8 cellular contexts compared by ENCODE assay signal in the genomic region with DNA sequence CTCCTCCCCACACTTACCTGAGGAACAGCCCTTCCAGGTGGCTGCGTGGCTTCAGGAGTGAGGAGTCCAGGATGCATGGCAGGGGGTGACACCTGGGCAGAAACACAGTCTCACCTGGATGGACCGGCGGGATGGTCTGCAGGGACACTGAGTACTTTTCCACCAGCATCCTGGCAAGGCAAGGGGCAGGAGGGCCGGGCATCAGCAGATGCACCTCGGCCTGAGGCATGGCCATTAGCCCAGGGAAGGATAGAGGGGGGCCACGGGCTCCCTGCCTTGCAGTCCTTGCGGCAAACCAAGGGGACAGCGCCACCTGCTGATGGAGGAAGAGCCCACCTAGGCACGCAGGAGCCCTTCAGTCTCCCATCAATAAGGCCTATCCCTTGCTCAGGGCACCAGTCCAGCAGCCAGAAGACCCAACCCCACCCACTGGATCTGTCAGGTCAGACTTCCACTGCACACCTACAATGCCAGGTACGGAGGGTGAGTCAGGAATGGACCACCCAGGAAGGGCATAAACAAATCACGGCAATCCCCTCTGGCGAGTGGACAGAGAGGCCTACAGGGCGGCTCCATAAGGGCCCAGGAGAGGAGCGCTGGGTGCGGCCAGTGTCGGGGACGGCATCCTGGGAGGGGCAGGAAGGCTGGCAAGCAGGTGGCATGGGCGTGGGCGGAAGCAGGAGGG. TPM values are rescaled to one million over a fixed set of nuclear protein-coding genes. Genes with fewer than 3 reads are reported as not detected.
DNase-seq lines count a peak whose midpoint lies in the region; ATAC-seq, FAIRE-seq and TF ChIP-seq lines count a peak whose summit lies in the region.

No MANE protein-coding gene starts in this region.

- no peak overlapping the region for H3K4me3 Mint-ChIP-seq in mesothelial cell of epicardium

- 0 out of 3 replicates have a peak overlapping the region, but pooled peaks have one; percentile 5 for H3K4me2 ChIP-seq in A549

- 0 out of 6 replicates have a peak overlapping the region, but pooled peaks of 1 of the 2 experiments have one; percentile 4 for H3K27ac ChIP-seq in A549
- H3K27ac ChIP-seq in effector memory CD4-positive, alpha-beta T cell (ENCODE audit: insufficient read depth, low read length, poor library complexity, severe bottlenecking), result peak overlapping the region; percentile 8

- no peak for TF ChIP-seq EP300 in A549 (IDR thresholded peaks at IDR 0.05)

- H3K27ac Mint-ChIP-seq in mesothelial cell of epicardium, result no peak overlapping the region

- DNase-seq in A549 (ENCODE audit: low read depth in 1 of 2, low spot score in 1 of 2) (peak; percentile 80 to 82), HTR-8/SVneo (ENCODE audit: insufficient read length, low spot score) (peak; percentile 98), NOMO-1 (lab: John Stamatoyannopoulos, UW; ENCODE audit: unreplicated experiment in 2 of 2) (peak; percentile 53 to 75), mesothelial cell of epicardium (ENCODE audit: low spot score in 2 of 2, unreplicated experiment in 2 of 2) (peak; percentile 85 to 93)
- DNase-seq in activated CD8-positive, alpha-beta memory T cell treated with anti-CD3 and anti-CD28 coated beads for 4 hours (ENCODE audit: low read depth in 2 of 2), result peak; percentile 61 to 67
- DNase-seq in effector memory CD4-positive, alpha-beta T cell, result peak; percentile 57 to 74 (median 60)
- DNase-seq in stimulated activated CD8-positive, alpha-beta memory T cell treated with anti-CD3 and anti-CD28 coated beads, Interleukin-2, amount 100 ng/mL, for 48 hours (ENCODE audit: low read depth in 2 of 2), result peak; percentile 78 to 84

- H3K4me1 ChIP-seq in A549, result peaks cover 4% of the 10 kb centered on the region; the same call in 1 of the 3 replicates
- H3K4me1 ChIP-seq in effector memory CD4-positive, alpha-beta T cell (ENCODE audit: control insufficient read depth, insufficient read depth, low read length, poor library complexity, severe bottlenecking), result peaks cover 46% of the 10 kb centered on the region

- H3K36me3 ChIP-seq in effector memory CD4-positive, alpha-beta T cell (ENCODE audit: control insufficient read depth, insufficient read depth, low read length), result no peaks in the 10 kb centered on the region

- no peaks in the 10 kb centered on the region for H3K27me3 Mint-ChIP-seq in mesothelial cell of epicardium (ENCODE audit: low read depth)

- ATAC-seq in A549 (peak; percentile 97 to 100), GM18867 (IDR thresholded peaks at IDR 0.05; ENCODE audit: unreplicated experiment) (peak; percentile 75)

- no peaks in the 10 kb centered on the region for H3K27me3 ChIP-seq in effector memory CD4-positive, alpha-beta T cell (replicated peaks; ENCODE audit: control insufficient read depth, insufficient read depth, low read length, poor library complexity, severe bottlenecking)

- no peaks in the 10 kb centered on the region for H3K9me3 Mint-ChIP-seq in mesothelial cell of epicardium

- TF ChIP-seq POLR2A in A549 (IDR thresholded peaks at IDR 0.05; ENCODE audit: low read length), result no peak

- CTCF ChIA-PET in A549 (lab: Yijun Ruan, JAX), result interaction anchor here (0.8 to 3.4 kb wide), 13 partner anchors 8 to 110 kb away, joined by 3 to 16 read pairs (median 6); a partner anchor contains a TSS

- H3K9me3 ChIP-seq in A549, result no peaks in the 10 kb centered on the region
- no peaks in the 10 kb centered on the region for H3K9me3 ChIP-seq in effector memory CD4-positive, alpha-beta T cell (ENCODE audit: control insufficient read depth, low read length)

- no peak overlapping the region for H3K4me3 ChIP-seq in A549
- no peak overlapping the region for H3K4me3 ChIP-seq in effector memory CD4-positive, alpha-beta T cell (ENCODE audit: insufficient read depth, low read depth, low read length, poor library complexity, severe bottlenecking)

- H3K36me3 Mint-ChIP-seq in mesothelial cell of epicardium, result no peaks in the 10 kb centered on the region

- peak; percentile 86 to 90 for TF ChIP-seq RAD21 in A549 (conservative IDR thresholded peaks at IDR 0.05 in 1 of 2, IDR thresholded peaks at IDR 0.05 in 1 of 2)

- WGBS in A549 (ENCODE audit: missing lambda C conversion rate), result 33% methylated on average over 16 of the region's 19 CpGs

- peaks cover 8% of the 10 kb centered on the region for H3K4me1 Mint-ChIP-seq in mesothelial cell of epicardium

- TF ChIP-seq CTCF in A549 (IDR thresholded peaks at IDR 0.05), result peak; percentile 81
- TF ChIP-seq CTCF in mesothelial cell of epicardium (IDR thresholded peaks at IDR 0.05; ENCODE audit: unreplicated experiment), result peak; percentile 80

- POLR2A ChIA-PET in A549 (lab: Yijun Ruan, JAX), result no interaction called here

- FAIRE-seq in A549 (lab: Jason Lieb, UNC), result no peak
- peak; percentile 99 for FAIRE-seq in HTR-8/SVneo (lab: Jason Lieb, UNC)

TF ChIP-seq in A549, 52 proteins besides CTCF, POLR2A, EP300 and RAD21:
- TF ChIP-seq SMC3 (IDR thresholded peaks at IDR 0.05) (peak; percentile 77), JUN (IDR thresholded peaks at IDR 0.05) (no peak)

RNA-seq across cellular contexts. Expression of a gene that starts 26.0 kb away (rescaled TPM):
- not detected in 2 replicates for polyA plus RNA-seq in A549 (2011; rRNA removed)
- 0.03 TPM in 1 of 2 replicates, not detected in the other for polyA plus RNA-seq in A549 (2012; cell fraction: cytosol; rRNA removed)
- 0.04 TPM in 1 of 2 replicates, not detected in the other for polyA plus RNA-seq in A549 (2012; cell fraction: nucleus; rRNA removed)
- polyA plus RNA-seq in A549 (2017; fragmentation: RNase III; extraction: RNeasy Plus Mini Kit Qiagen cat#74134 plus additional on column Dnase treatment), result 0.04 TPM in 1 of 3 replicates, not detected in the others
- not detected in 2 replicates for polyA minus RNA-seq in A549 (2011; rRNA and poly(A)+ RNA removed)
- 1.1 to 1.6 TPM (median 1.5 TPM) in 3 replicates for total RNA-seq in mesothelial cell of epicardium
